In genomic region chr22:39789794-39790193, GRCh38 we compare ENCODE assay signal across 25 cellular contexts.
"Had no signal": no experiment of that assay in that cellular context is flagged by ENCODE, and none has a peak within 500 bp of the region (broad histone marks: within the 10 kb centered on the region; RNA-seq: fewer than 3 reads in every experiment).

No MANE protein-coding gene starts in this region.

- H3K4me3 Mint-ChIP-seq: dendritic cell treated with granulocyte-macrophage colony-stimulating factor and Interleukin-4, amounts not matched to agents 40 ng/mL and 50 ng/mL, for 4 days; endodermal cell; naive B cell; natural killer cell treated with Interleukin-12 subunit alpha and Interleukin-12 subunit beta and Interleukin-15 and Interleukin-18, amount 100 ng/mL, for 72 hours; neural progenitor cell; stimulated activated naive B cell treated with anti-CD40 and anti-IgM and Interleukin-4, amounts not matched to agents 10 μg/mL and 1 μg/mL and 100 μg/mL, for 72 hours; stimulated activated naive CD8-positive, alpha-beta T cell treated with anti-CD3 and anti-CD28 coated beads, Interleukin-15, Interleukin-2, amounts not matched to agents 100 ng/mL and 50 ng/mL, for 24 hours had no signal

- H3K36me3 ChIP-seq: gastrocnemius medialis, lower lobe of right lung, neural progenitor cell, right lobe of liver, thoracic aorta, tibial nerve, vagina had no signal

- H3K9ac ChIP-seq: neural progenitor cell, parathyroid adenoma had no signal

- H3K4me1 Mint-ChIP-seq: endodermal cell; naive B cell; neural progenitor cell; stimulated activated naive B cell treated with anti-CD40 and anti-IgM and Interleukin-4, amounts not matched to agents 10 μg/mL and 1 μg/mL and 100 μg/mL, for 72 hours had no signal

- DNase-seq: effector CD8-positive, alpha-beta T cell; endodermal cell; foreskin fibroblast; gastrocnemius medialis; head of caudate nucleus; left cardiac atrium; left ventricle myocardium superior; lower lobe of right lung; naive B cell; right lobe of liver; small intestine; stimulated activated CD4-positive, alpha-beta T cell treated with anti-CD3 and anti-CD28 coated beads, Interleukin-15, amount 100 ng/mL, for 24 hours; stimulated activated CD4-positive, alpha-beta T cell treated with anti-CD3 and anti-CD28 coated beads, Interleukin-2, amount 100 ng/mL, for 48 hours; stimulated activated naive B cell treated with anti-CD40 and anti-IgM and Interleukin-4, amounts not matched to agents 10 μg/mL and 1 μg/mL and 100 μg/mL, for 72 hours had no signal

- H3K4me1 ChIP-seq: gastrocnemius medialis, lower lobe of right lung, neural progenitor cell, parathyroid adenoma, right lobe of liver, tibial nerve, vagina had no signal

- H3K9me3 Mint-ChIP-seq: dendritic cell treated with granulocyte-macrophage colony-stimulating factor and Interleukin-4, amounts not matched to agents 40 ng/mL and 50 ng/mL, for 4 days; endodermal cell; natural killer cell treated with Interleukin-12 subunit alpha and Interleukin-12 subunit beta and Interleukin-15 and Interleukin-18, amount 100 ng/mL, for 72 hours; stimulated activated naive CD8-positive, alpha-beta T cell treated with anti-CD3 and anti-CD28 coated beads, Interleukin-15, Interleukin-2, amounts not matched to agents 100 ng/mL and 50 ng/mL, for 24 hours had no signal

- H3K4me3 ChIP-seq: gastrocnemius medialis, lower lobe of right lung, neural progenitor cell, right lobe of liver, thoracic aorta, tibial nerve, vagina had no signal

- ATAC-seq: esophagus mucosa; gastrocnemius medialis; left cardiac atrium; left ventricle myocardium superior; lower lobe of right lung; natural killer cell treated with Interleukin-12 subunit alpha and Interleukin-12 subunit beta and Interleukin-15 and Interleukin-18, amount 100 ng/mL, for 72 hours; right lobe of liver; stimulated activated naive B cell treated with anti-CD40 and anti-IgM and Interleukin-4, amounts not matched to agents 10 μg/mL and 1 μg/mL and 100 μg/mL, for 72 hours had no signal

- H3K27me3 Mint-ChIP-seq: natural killer cell treated with Interleukin-12 subunit alpha and Interleukin-12 subunit beta and Interleukin-15 and Interleukin-18, amount 100 ng/mL, for 72 hours; stimulated activated naive CD8-positive, alpha-beta T cell treated with anti-CD3 and anti-CD28 coated beads, Interleukin-15, Interleukin-2, amounts not matched to agents 100 ng/mL and 50 ng/mL, for 24 hours had no signal

- H3K27ac ChIP-seq: epithelial cell of prostate, gastrocnemius medialis, lower lobe of right lung, neural progenitor cell, parathyroid adenoma, right lobe of liver, thoracic aorta, tibial nerve, vagina had no signal

- H3K27me3 ChIP-seq: gastrocnemius medialis, right lobe of liver, tibial nerve, vagina had no signal

- H3K27ac Mint-ChIP-seq: dendritic cell treated with granulocyte-macrophage colony-stimulating factor and Interleukin-4, amounts not matched to agents 40 ng/mL and 50 ng/mL, for 4 days; endodermal cell; naive B cell; natural killer cell treated with Interleukin-12 subunit alpha and Interleukin-12 subunit beta and Interleukin-15 and Interleukin-18, amount 100 ng/mL, for 72 hours; neural progenitor cell; progenitor cell of endocrine pancreas; stimulated activated naive B cell treated with anti-CD40 and anti-IgM and Interleukin-4, amounts not matched to agents 10 μg/mL and 1 μg/mL and 100 μg/mL, for 72 hours; stimulated activated naive CD8-positive, alpha-beta T cell treated with anti-CD3 and anti-CD28 coated beads, Interleukin-15, Interleukin-2, amounts not matched to agents 100 ng/mL and 50 ng/mL, for 24 hours had no signal

- H3K36me3 Mint-ChIP-seq: naive B cell; natural killer cell treated with Interleukin-12 subunit alpha and Interleukin-12 subunit beta and Interleukin-15 and Interleukin-18, amount 100 ng/mL, for 72 hours; neural progenitor cell had no signal

- H3K9me3 ChIP-seq: gastrocnemius medialis, lower lobe of right lung, right lobe of liver, thoracic aorta, vagina had no signal
